32 cellular contexts compared by ENCODE assay signal in genomic region chr14:36939265-36939664, GRCh38.
"Had no signal": no experiment of that assay in that cellular context is flagged by ENCODE, and none has a peak within 500 bp of the region (broad histone marks: within the 10 kb centered on the region; RNA-seq: fewer than 3 reads in every experiment).

No MANE protein-coding gene starts in this region.

- H3K36me3 ChIP-seq: esophagus squamous epithelium, gastroesophageal sphincter, heart right ventricle, WERI-Rb-1 had no signal

- H3K4me3 ChIP-seq: body of pancreas, gastroesophageal sphincter, heart right ventricle, hepatocyte had no signal

- DNase-seq: activated B cell treated with CpG ODN at 0.5 μM for 24 hours; activated CD4-positive, alpha-beta T cell treated with anti-CD3 and anti-CD28 coated beads for 48 hours; activated CD4-positive, alpha-beta T cell treated with anti-CD3 and anti-CD28 coated beads, Interleukin-2, amount 50 U/mL, for 1 hour; activated CD4-positive, alpha-beta T cell treated with anti-CD3 and anti-CD28 coated beads, Interleukin-2, amount 50 U/mL, for 48 hours; activated CD8-positive, alpha-beta memory T cell treated with anti-CD3 and anti-CD28 coated beads for 24 hours; activated CD8-positive, alpha-beta T cell treated with anti-CD3 and anti-CD28 coated beads for 36 hours; activated effector memory CD4-positive, alpha-beta T cell treated with Interleukin-2 at 50 U/mL for 16 hours; activated gamma-delta T cell treated with Interleukin-2 at 50 U/mL for 16 hours; activated naive CD4-positive, alpha-beta T cell treated with anti-CD3 and anti-CD28 coated beads, Interleukin-2, amount 50 U/mL, for 16 hours; activated naive CD4-positive, alpha-beta T cell treated with Interleukin-2 at 50 U/mL for 16 hours; activated T-cell treated with anti-CD3 and anti-CD28 coated beads, Interleukin-2, amount 50 U/mL, for 4 hours; amygdala; aorta; body of pancreas; caudate nucleus; cortex of kidney; dermis blood vessel endothelial cell; effector CD4-positive, alpha-beta T cell; effector memory CD8-positive, alpha-beta T cell; esophagus squamous epithelium; foreskin melanocyte; heart right ventricle; T-helper 9 cell; WERI-Rb-1 had no signal

- H3K79me2 ChIP-seq: hepatocyte had no signal

- H3K9me3 ChIP-seq: body of pancreas, esophagus squamous epithelium, gastroesophageal sphincter, heart right ventricle had no signal

- H3K4me2 ChIP-seq: hepatocyte had no signal

- H3K27ac ChIP-seq: body of pancreas, epithelial cell of prostate, gastroesophageal sphincter, heart right ventricle, hepatocyte, WERI-Rb-1 had no signal

- H3K4me1 ChIP-seq: body of pancreas, gastroesophageal sphincter, heart right ventricle had no signal

- H3K27me3 ChIP-seq: body of pancreas, esophagus squamous epithelium, gastroesophageal sphincter had no signal

- H2AFZ ChIP-seq: hepatocyte had no signal

- ATAC-seq: activated CD4-positive, CD25-positive, alpha-beta regulatory T cell treated with anti-CD3 and anti-CD28 coated beads, Interleukin-2, amount 50 U/mL, for 24 hours; activated CD8-positive, alpha-beta T cell treated with anti-CD3 and anti-CD28 coated beads for 36 hours; activated T-cell treated with anti-CD3 and anti-CD28 coated beads, Interleukin-2, amount 50 U/mL, for 4 hours; activated T-helper 17 cell treated with anti-CD3 and anti-CD28 coated beads, Interleukin-2, amount 50 U/mL, for 72 hours; body of pancreas; effector memory CD8-positive, alpha-beta T cell; gastroesophageal sphincter; heart right ventricle had no signal

- FAIRE-seq: colon, endometrium, endothelial cell of umbilical vein had no signal
